Comparison of ENCODE assay signal across 1 cellular context in the genomic region with DNA sequence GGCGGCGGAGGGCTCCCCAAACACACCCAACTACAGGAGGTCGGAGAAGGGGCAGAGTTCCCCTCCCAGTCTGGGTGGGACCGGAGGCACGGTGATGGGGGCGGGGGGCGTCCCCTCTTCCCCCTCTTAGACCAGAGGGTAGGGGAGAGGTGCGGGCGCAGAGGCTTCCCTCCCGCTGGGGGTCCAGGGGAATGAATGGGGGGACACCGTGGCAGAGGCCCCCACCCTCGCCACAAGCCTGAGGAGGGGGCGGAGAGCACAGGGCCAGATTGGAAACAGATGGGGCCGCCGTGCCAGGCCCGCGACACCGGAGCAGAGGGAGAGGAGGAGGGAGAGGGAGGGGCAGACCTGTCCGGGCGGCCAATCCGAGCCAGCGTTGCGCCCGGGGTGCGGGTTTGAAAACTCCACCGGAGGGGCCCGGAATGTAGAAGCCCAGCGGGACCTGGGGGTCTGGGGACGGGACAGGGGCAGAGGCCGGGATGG.
TF ChIP-seq lines count a peak whose summit lies in the region.

No MANE protein-coding gene starts in this region.

TF ChIP-seq in H1, 55 proteins besides CTCF, POLR2A, EP300 and RAD21 (continued from another document):
- no peak for TF ChIP-seq CTBP2 (IDR thresholded peaks at IDR 0.05; ENCODE audit: borderline replicate concordance, insufficient read depth, insufficient read length, low read length)
- no peak for TF ChIP-seq SRF (IDR thresholded peaks at IDR 0.05; ENCODE audit: low read depth, low read length)
- no peak for TF ChIP-seq TAF7 (optimal IDR thresholded peaks at IDR 0.05; ENCODE audit: borderline replicate concordance, low read depth, low read length)
- no peak for TF ChIP-seq ZNF274 (IDR thresholded peaks at IDR 0.05; ENCODE audit: borderline replicate concordance, extremely low read depth, low read length)
- no peak for TF ChIP-seq CREB1 (IDR thresholded peaks at IDR 0.05)
- TF ChIP-seq CHD1 (IDR thresholded peaks at IDR 0.05; ENCODE audit: low read depth, low read length): no peak
- TF ChIP-seq CBX8 (IDR thresholded peaks at IDR 0.05; ENCODE audit: borderline replicate concordance, low read depth, low read length): no peak
- peak; percentile 62 for TF ChIP-seq ASH2L (IDR thresholded peaks at IDR 0.05; ENCODE audit: low read length)
- no peak for TF ChIP-seq RBBP5 (IDR thresholded peaks at IDR 0.05; ENCODE audit: borderline replicate concordance, low read depth, low read length)
- no peak for TF ChIP-seq POU5F1 (IDR thresholded peaks at IDR 0.05; ENCODE audit: low read depth, low read length)
- TF ChIP-seq KDM1A (IDR thresholded peaks at IDR 0.05; ENCODE audit: borderline replicate concordance, low read length): peak; percentile 53; the same call in 1 of the 2 replicates
- no peak for TF ChIP-seq CHD2 (IDR thresholded peaks at IDR 0.05; ENCODE audit: low read length)
- no peak for TF ChIP-seq BCL11A (IDR thresholded peaks at IDR 0.05; ENCODE audit: low read depth in 2 of 2, low read length in 2 of 2)
- TF ChIP-seq HDAC2 (IDR thresholded peaks at IDR 0.05; ENCODE audit: borderline replicate concordance in 1 of 2, low read depth in 2 of 2, low read length in 2 of 2): no peak
- peak; percentile 6 to 42; a peak in 2 of 4 replicates for TF ChIP-seq SIN3A (conservative IDR thresholded peaks at IDR 0.05 in 1 of 2, IDR thresholded peaks at IDR 0.05 in 1 of 2; ENCODE audit: low read depth in 1 of 2, low read length in 2 of 2)
- no peak for TF ChIP-seq RXRA (IDR thresholded peaks at IDR 0.05; ENCODE audit: insufficient read depth, low read depth, low read length)
- TF ChIP-seq SIX5 (IDR thresholded peaks at IDR 0.05; ENCODE audit: low read depth, low read length): no peak
- TF ChIP-seq, protein P1, sequence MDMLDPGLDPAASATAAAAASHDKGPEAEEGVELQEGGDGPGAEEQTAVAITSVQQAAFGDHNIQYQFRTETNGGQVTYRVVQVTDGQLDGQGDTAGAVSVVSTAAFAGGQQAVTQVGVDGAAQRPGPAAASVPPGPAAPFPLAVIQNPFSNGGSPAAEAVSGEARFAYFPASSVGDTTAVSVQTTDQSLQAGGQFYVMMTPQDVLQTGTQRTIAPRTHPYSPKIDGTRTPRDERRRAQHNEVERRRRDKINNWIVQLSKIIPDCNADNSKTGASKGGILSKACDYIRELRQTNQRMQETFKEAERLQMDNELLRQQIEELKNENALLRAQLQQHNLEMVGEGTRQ (IDR thresholded peaks at IDR 0.05; ENCODE audit: low read length): no peak
